21 cellular contexts compared by ENCODE assay signal in the genomic region with DNA sequence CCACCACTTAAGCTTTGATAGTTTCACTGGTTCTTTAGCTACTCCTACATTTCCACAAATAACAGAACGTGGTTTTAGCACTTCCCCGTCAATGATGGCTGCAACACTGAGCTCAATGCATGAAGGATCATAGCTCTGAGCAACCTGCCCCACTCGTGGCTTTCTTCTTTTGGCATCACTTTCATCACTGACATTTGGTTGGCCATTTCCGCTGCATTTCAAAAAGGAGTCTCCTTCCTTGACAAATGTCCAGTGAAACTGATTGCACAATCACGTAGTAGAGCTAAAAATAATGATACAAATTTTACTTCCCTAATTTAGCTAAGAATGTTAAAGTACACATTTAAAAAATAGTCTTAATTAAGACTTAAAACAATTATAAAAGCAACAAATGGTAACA.
DNase-seq lines count a peak whose midpoint lies in the region; ATAC-seq and TF ChIP-seq lines count a peak whose summit lies in the region.
"Had no signal": no experiment of that assay in that cellular context is flagged by ENCODE, and none has a peak within 500 bp of the region (broad histone marks: within the 10 kb centered on the region; RNA-seq: fewer than 3 reads in every experiment).

No MANE protein-coding gene starts in this region.

- intact Hi-C loops in left lung (cut with DNase I), result no loop called here

- no peak for TF ChIP-seq CTCF in left lung (IDR thresholded peaks at IDR 0.05)

- no peaks in the 10 kb centered on the region for H3K27me3 ChIP-seq in left lung
- H3K27me3 ChIP-seq: SJCRH30 had no signal

- no peaks in the 10 kb centered on the region for H3K36me3 ChIP-seq in left lung
- H3K36me3 ChIP-seq: SJCRH30 had no signal

- H3K4me1 ChIP-seq in left lung, result peaks cover 0 to 40% of the 10 kb centered on the region in 2 donors
- H3K4me1 ChIP-seq: SJCRH30 had no signal

- DNase-seq in Kasumi-1 (lab: John Stamatoyannopoulos, UW) (peak; percentile 27 to 28), SIG-M5 (lab: John Stamatoyannopoulos, UW) (peak; percentile 75), left lung (no peak), ureter (ENCODE audit: low spot score) (peak; percentile 39), NCI-H748 (lab: John Stamatoyannopoulos, UW; ENCODE audit: unreplicated experiment) (no peak)
- DNase-seq: activated CD4-positive, alpha-beta T cell treated with anti-CD3 and anti-CD28 coated beads, Interleukin-2, amount 50 U/mL, for 1 hour; activated effector memory CD4-positive, alpha-beta T cell treated with Interleukin-2 at 50 U/mL for 16 hours; activated naive CD8-positive, alpha-beta T cell treated with anti-CD3 and anti-CD28 coated beads, Interleukin-2, amount 10 ng/mL, durations not matched to agents 7 days and 5 days; COR-L47; effector CD4-positive, alpha-beta T cell; erythroblast; foreskin fibroblast; H7; NCI-H187 treated with DMSO at 0.1 percent for 48 hours; SJCRH30; stimulated activated naive B cell treated with anti-CD40 and anti-IgM and Interleukin-4, amounts not matched to agents 10 μg/mL and 1 μg/mL and 100 μg/mL, for 72 hours; T-helper 17 cell had no signal

- no peaks in the 10 kb centered on the region for H3K9me3 ChIP-seq in left lung
- H3K9me3 ChIP-seq: SJCRH30 had no signal

- no peak overlapping the region for H3K4me3 ChIP-seq in left lung
- H3K4me3 ChIP-seq: SJCRH30, smooth muscle cell had no signal

- H3K27ac ChIP-seq in left lung, result peak overlapping the region in 1 of 2 donors; percentile 51
- H3K27ac ChIP-seq: SJCRH30 had no signal

- peak; percentile 27 for ATAC-seq in left lung
- ATAC-seq in GM21381 (IDR thresholded peaks at IDR 0.05; ENCODE audit: unreplicated experiment), result no peak
- ATAC-seq in HG02840 (IDR thresholded peaks at IDR 0.05; ENCODE audit: low FRiP score, unreplicated experiment), result no peak
- ATAC-seq: Panc1; stimulated activated naive B cell treated with anti-CD40 and anti-IgM and Interleukin-4, amounts not matched to agents 10 μg/mL and 1 μg/mL and 100 μg/mL, for 72 hours; T-helper 17 cell had no signal

Comparison
In these comparisons a context has a peak if more than half of its experiments do, and no peak if none do; other contexts are left out.
1. DNase-seq: peak in Kasumi-1 (2 of 2), SIG-M5 (single experiment) and ureter (single experiment); none in left lung (0 of 2) and NCI-H748 (single experiment).